ENCODE assay signal across 9 cellular contexts in the genomic region with DNA sequence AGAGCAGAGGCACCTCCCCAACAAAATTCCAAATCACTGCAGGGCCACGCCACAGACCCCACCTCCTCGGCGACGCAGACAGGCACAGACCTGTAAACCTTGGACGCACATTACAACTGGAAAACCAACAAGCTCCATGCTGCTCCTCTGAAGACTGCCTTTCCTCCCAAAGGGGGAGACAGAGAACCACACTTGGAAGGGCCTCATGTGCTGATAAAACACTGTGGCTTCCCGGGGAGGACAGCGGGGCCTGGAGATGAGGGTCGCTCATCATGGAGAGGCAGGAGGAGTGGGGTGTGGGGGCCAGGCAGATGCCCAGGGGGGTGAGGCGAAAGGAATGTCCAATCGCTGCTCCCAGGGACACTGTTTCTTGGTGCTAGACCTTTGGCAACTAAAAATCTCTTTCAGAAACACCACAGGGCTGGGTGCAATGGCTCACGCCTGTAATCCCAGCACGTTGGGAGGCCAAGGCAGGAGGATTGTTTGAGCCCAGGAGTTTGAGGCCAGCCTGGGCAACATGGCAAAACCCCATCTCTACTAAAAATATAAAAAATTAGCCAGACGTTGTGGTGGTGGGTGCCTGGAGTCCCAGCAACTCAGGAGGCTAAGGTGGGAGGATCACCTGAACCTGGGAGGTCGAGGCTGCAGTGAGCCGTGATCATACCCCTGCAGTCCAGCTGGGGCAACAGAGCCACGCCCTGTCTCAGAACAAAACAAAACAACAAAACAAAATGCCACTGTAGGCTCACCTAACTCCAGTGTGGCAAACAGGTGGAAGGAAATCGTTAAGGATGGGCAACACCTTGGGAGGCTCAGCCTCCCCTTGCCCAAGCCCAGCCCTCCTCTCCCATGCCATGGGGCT. TPM values are rescaled to one million over a fixed set of nuclear protein-coding genes. Genes with fewer than 3 reads are reported as not detected.
DNase-seq lines count a peak whose midpoint lies in the region; ATAC-seq, FAIRE-seq and TF ChIP-seq lines count a peak whose summit lies in the region.
"Had no signal": no experiment of that assay in that cellular context is flagged by ENCODE, and none has a peak within 500 bp of the region (broad histone marks: within the 10 kb centered on the region; RNA-seq: fewer than 3 reads in every experiment).

No MANE protein-coding gene starts in this region.

- CTCF ChIA-PET in A549 (lab: Yijun Ruan, JAX): interaction anchor here (0.6 to 6.3 kb wide), 18 partner anchors 9 to 341 kb away, joined by 3 to 45 read pairs (median 4); no protein-coding TSS in a partner anchor

- H3K4me3 Mint-ChIP-seq in CD14-positive monocyte: no peak overlapping the region

- H3K27ac ChIP-seq in A549 (peak overlapping the region in 1 of 2 experiments; percentile 50; a peak in 2 of 6 replicates), body of pancreas (peak overlapping the region; percentile 47 to 89 (median 82))

- WGBS in A549 (ENCODE audit: missing lambda C conversion rate): 76% methylated on average over 17 of the region's 17 CpGs
- WGBS in body of pancreas, 2 donors: 40 to 50% methylated on average over 17 of the region's 17 CpGs

- H3K4me1 ChIP-seq in A549 (peaks cover 24% of the 10 kb centered on the region; the same call in 2 of the 3 replicates), body of pancreas (peaks cover 57% of the 10 kb centered on the region)

- no peaks in the 10 kb centered on the region for H3K36me3 ChIP-seq in body of pancreas (replicated peaks in 1 of 2; ENCODE audit: insufficient read depth in 1 of 2, low read depth in 2 of 2)

- peaks cover 0 to 8% (median 3%) of the 10 kb centered on the region in 7 donors for H3K9me3 Mint-ChIP-seq in CD14-positive monocyte

- POLR2A ChIA-PET in A549 (lab: Yijun Ruan, JAX): interaction anchor here (2.1 kb wide), 1 partner anchor 54 kb away, joined by 7 read pairs; a partner anchor contains a TSS

- FAIRE-seq in A549 (lab: Jason Lieb, UNC): no peak

- intact Hi-C loops in body of pancreas (cut with DNase I) (no loop called here), CD14-positive monocyte (cut with micrococcal nuclease) (no loop called here)

- TF ChIP-seq RAD21 in A549 (conservative IDR thresholded peaks at IDR 0.05 in 1 of 2, IDR thresholded peaks at IDR 0.05 in 1 of 2): peak; percentile 54 to 73

- no peaks in the 10 kb centered on the region for H3K27me3 ChIP-seq in body of pancreas

- H3K4me1 Mint-ChIP-seq in CD14-positive monocyte: no peaks in the 10 kb centered on the region

- H3K4me3 ChIP-seq in A549: no peak overlapping the region
- no peak overlapping the region for H3K4me3 ChIP-seq in body of pancreas

- ATAC-seq in A549 (peak; percentile 94), body of pancreas (peak; percentile 54)

- peaks cover 13 to 19% of the 10 kb centered on the region in 2 donors for H3K36me3 Mint-ChIP-seq in CD14-positive monocyte

- DNase-seq in A549 (ENCODE audit: low read depth in 1 of 2, low spot score in 1 of 2): peak; percentile 33 to 71
- peak; percentile 41 for DNase-seq in HT-29 (ENCODE audit: low spot score)
- DNase-seq in body of pancreas: peak; percentile 50 to 70 (median 57)
- peak; percentile 69 for DNase-seq in iris pigment epithelial cell (ENCODE audit: low read depth)
- no peak for DNase-seq in CD14-positive monocyte (ENCODE audit: low spot score)
- DNase-seq in NCI-H1436 (lab: John Stamatoyannopoulos, UW): no peak
- DNase-seq in NCI-H1417 treated with DMSO at 0.1 percent for 48 hours (lab: John Stamatoyannopoulos, UW): no peak
- no peak for DNase-seq in activated T-cell treated with anti-CD3 and anti-CD28 coated beads for 4 hours
- DNase-seq: Calu3 had no signal

- TF ChIP-seq EP300 in A549 (IDR thresholded peaks at IDR 0.05): no peak

- TF ChIP-seq CTCF in A549 (IDR thresholded peaks at IDR 0.05): peak; percentile 30
- TF ChIP-seq CTCF in body of pancreas (IDR thresholded peaks at IDR 0.05): peak in 6 of 7 experiments; percentile 16 to 82 (median 68)
- TF ChIP-seq CTCF in CD14-positive monocyte (IDR thresholded peaks at IDR 0.05): no peak

- TF ChIP-seq POLR2A in A549 (IDR thresholded peaks at IDR 0.05; ENCODE audit: low read length) (no peak), body of pancreas (IDR thresholded peaks at IDR 0.05) (no peak)

- no peaks in the 10 kb centered on the region for H3K9me3 ChIP-seq in A549
- no peaks in the 10 kb centered on the region for H3K9me3 ChIP-seq in body of pancreas

- H3K27ac Mint-ChIP-seq in CD14-positive monocyte: peak overlapping the region in 3 of 7 donors; percentile 15 to 66 (median 60)

- no peak overlapping the region for H3K4me2 ChIP-seq in A549

- H3K27me3 Mint-ChIP-seq in CD14-positive monocyte (ENCODE audit: low read depth in 3 of 3): no peaks in the 10 kb centered on the region

TF ChIP-seq in A549, 52 proteins besides CTCF, POLR2A, EP300 and RAD21:
- TF ChIP-seq GATA3 (IDR thresholded peaks at IDR 0.05; ENCODE audit: borderline replicate concordance) (no peak), SMC3 (IDR thresholded peaks at IDR 0.05) (peak; percentile 24; the same call in 1 of the 3 replicates), NFE2L2 (conservative IDR thresholded peaks at IDR 0.05; ENCODE audit: low read length) (no peak), FOXS1 (CRISPR knock-in tag; IDR thresholded peaks at IDR 0.05) (no peak)

RNA-seq across cellular contexts. Expression of a gene that starts 53.8 kb away (rescaled TPM):
- polyA plus RNA-seq in A549 (2011; rRNA removed): 54.3 and 59.1 TPM in 2 replicates
- 55.8 and 64.5 TPM in 2 replicates for polyA plus RNA-seq in A549 (2012; cell fraction: cytosol; rRNA removed)
- polyA plus RNA-seq in A549 (2012; cell fraction: nucleus; rRNA removed): 48.3 and 57.5 TPM in 2 replicates
- polyA plus RNA-seq in A549 (2017; fragmentation: RNase III; extraction: RNeasy Plus Mini Kit Qiagen cat#74134 plus additional on column Dnase treatment): 87.3 to 101 TPM (median 96.4 TPM) in 3 replicates
- 63.7 and 69.5 TPM in 2 replicates for polyA minus RNA-seq in A549 (2011; rRNA and poly(A)+ RNA removed)
- 93.6 and 105 TPM in 2 replicates for total RNA-seq in HT-29 (2014; rRNA removed; shearing (Covaris generic))
- total RNA-seq in body of pancreas: 100 to 1,000 TPM in 1 of 2 donors, 10 to 100 TPM in 1; 74.7 to 106 TPM
- polyA plus RNA-seq in CD14-positive monocyte: 10 to 100 TPM; 32.1 to 34.5 TPM

Comparison
In these comparisons a context has a peak if more than half of its experiments do, and no peak if none do; other contexts are left out.
1. DNase-seq: peak in A549 (2 of 2), HT-29 (single experiment), body of pancreas (4 of 4) and iris pigment epithelial cell (single experiment); none in CD14-positive monocyte (single experiment), NCI-H1436 (single experiment), NCI-H1417 treated with DMSO at 0.1 percent for 48 hours (single experiment) and activated T-cell treated with anti-CD3 and anti-CD28 coated beads for 4 hours (single experiment).